ENCODE assay signal across 13 cellular contexts in the genomic region with DNA sequence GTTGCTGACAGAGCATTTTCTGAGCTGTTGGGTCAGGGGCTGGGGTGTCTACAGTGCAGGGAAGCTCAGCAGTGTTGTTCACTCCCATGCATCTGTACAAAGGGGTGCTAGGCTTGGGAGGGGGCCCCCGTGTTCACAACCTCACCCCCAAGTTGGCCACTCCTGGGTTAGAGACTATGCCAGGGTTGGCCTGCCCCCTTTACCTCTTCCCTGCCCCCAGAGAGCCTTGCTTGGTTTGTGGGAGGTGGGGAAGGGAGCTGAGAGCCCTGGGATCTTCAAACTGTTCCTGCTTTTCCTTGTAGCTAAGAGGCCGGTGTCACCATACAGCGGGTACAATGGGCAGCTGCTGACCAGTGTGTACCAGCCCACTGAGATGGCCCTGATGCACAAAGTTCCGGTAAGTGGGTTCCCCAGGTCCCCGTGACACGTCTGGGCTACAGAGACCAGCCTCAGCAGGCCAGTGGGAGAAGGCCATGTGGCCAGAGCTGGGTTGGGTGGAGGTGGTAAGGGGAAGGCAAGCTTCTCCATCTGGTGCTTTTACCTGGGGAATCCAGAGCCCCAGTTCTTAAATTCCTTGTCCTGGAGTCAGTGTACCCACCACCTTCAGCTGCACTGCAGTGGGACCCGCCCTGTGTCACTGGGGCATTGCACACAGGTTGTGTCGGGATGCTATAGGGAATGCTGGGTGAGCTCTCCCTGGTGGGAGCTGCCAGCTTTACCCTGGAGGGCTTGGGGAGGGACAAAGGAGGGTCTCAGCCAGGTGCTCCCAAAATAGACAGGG. TPM values are rescaled to one million over a fixed set of nuclear protein-coding genes. Genes with fewer than 3 reads are reported as not detected.
A peak's percentile ranks its signal among the peaks of the same experiment; 100 is the strongest.
DNase-seq lines count a peak whose midpoint lies in the region; ATAC-seq and TF ChIP-seq lines count a peak whose summit lies in the region.
"Had no signal": no experiment of that assay in that cellular context is flagged by ENCODE, and none has a peak within 500 bp of the region (broad histone marks: within the 10 kb centered on the region; RNA-seq: fewer than 3 reads in every experiment).

No MANE protein-coding gene starts in this region.

- H3K27ac ChIP-seq in cardiac muscle cell = peak overlapping the region; percentile 94

- H3K36me3 ChIP-seq in cardiac muscle cell (peaks cover 21% of the 10 kb centered on the region), iPS-15b (ENCODE audit: control insufficient read depth, insufficient read depth, low read length) (peaks cover 9% of the 10 kb centered on the region)

- H3K4me3 Mint-ChIP-seq in progenitor cell of endocrine pancreas (ENCODE audit: low read depth) = no peak overlapping the region

- peak overlapping the region; percentile 93 for H3K27ac Mint-ChIP-seq in progenitor cell of endocrine pancreas

- TF ChIP-seq CTCF in cardiac muscle cell (IDR thresholded peaks at IDR 0.05; ENCODE audit: low read depth, low read length) = no peak
- no peak for TF ChIP-seq CTCF in progenitor cell of endocrine pancreas (IDR thresholded peaks at IDR 0.05; ENCODE audit: unreplicated experiment)

- intact Hi-C loops in Right ventricle myocardium superior (cut with DNase I) = no loop called here

- H3K27me3 Mint-ChIP-seq in progenitor cell of endocrine pancreas = no peaks in the 10 kb centered on the region

- peaks cover 22% of the 10 kb centered on the region for H3K4me1 Mint-ChIP-seq in progenitor cell of endocrine pancreas (ENCODE audit: low read depth)

- H3K27me3 ChIP-seq in cardiac muscle cell = no peaks in the 10 kb centered on the region
- no peaks in the 10 kb centered on the region for H3K27me3 ChIP-seq in iPS-15b (ENCODE audit: control insufficient read depth, insufficient read depth, low read length)

- H3K36me3 Mint-ChIP-seq in progenitor cell of endocrine pancreas (ENCODE audit: insufficient read depth) = peaks cover 30% of the 10 kb centered on the region

- H3K4me3 ChIP-seq in cardiac muscle cell = no peak overlapping the region
- peak overlapping the region; percentile 22 for H3K4me3 ChIP-seq in iPS-15b (ENCODE audit: low read depth, low read length)

- H3K9ac ChIP-seq in iPS-15b (ENCODE audit: low read depth, low read length) = peak overlapping the region; percentile 47

- ATAC-seq in Right ventricle myocardium superior (ENCODE audit: poor library complexity) = no peak

- H3K4me1 ChIP-seq in cardiac muscle cell (ENCODE audit: low read depth) (peaks cover 25% of the 10 kb centered on the region), iPS-15b (ENCODE audit: control insufficient read depth, insufficient read depth, low read length) (peaks cover 13% of the 10 kb centered on the region)

- DNase-seq in cardiac muscle cell (ENCODE audit: low read depth in 1 of 2, low spot score in 1 of 2) (no peak), Right ventricle myocardium superior (no peak), progenitor cell of endocrine pancreas (ENCODE audit: low spot score, unreplicated experiment) (no peak), ecto neural progenitor cell (ENCODE audit: low spot score) (no peak), kidney tubule cell (ENCODE audit: low spot score) (no peak), SK-N-DZ (ENCODE audit: low spot score) (no peak)
- DNase-seq in activated naive CD4-positive, alpha-beta T cell (lab: John Stamatoyannopoulos, UW) = no peak
- DNase-seq: activated CD4-positive, alpha-beta T cell treated with anti-CD3 and anti-CD28 coated beads, Interleukin-2, amount 50 U/mL, for 48 hours; activated naive CD4-positive, alpha-beta T cell treated with Interleukin-2 at 50 U/mL for 16 hours; T-helper 1 cell had no signal

- H3K9me3 Mint-ChIP-seq in progenitor cell of endocrine pancreas (ENCODE audit: low read depth) = no peaks in the 10 kb centered on the region

- no peaks in the 10 kb centered on the region for H3K9me3 ChIP-seq in cardiac muscle cell (ENCODE audit: low read depth)
- H3K9me3 ChIP-seq in iPS-15b (ENCODE audit: control insufficient read depth, insufficient read depth, low read length) = no peaks in the 10 kb centered on the region

RNA-seq across cellular contexts. Expression of gene GPRC5C, which starts 11.8 kb away (rescaled TPM):
- total RNA-seq in cardiac muscle cell = 114 and 125 TPM in 2 replicates
- 106 and 117 TPM in 2 replicates for polyA plus RNA-seq in cardiac muscle cell
- total RNA-seq in Right ventricle myocardium superior = 30.5 TPM
- 182 and 207 TPM in 2 replicates for total RNA-seq in progenitor cell of endocrine pancreas
- polyA plus RNA-seq in SK-N-DZ (2014; cell fraction: cytosol; rRNA removed) = 0.30 TPM in 1 of 2 replicates, not detected in the other
- polyA plus RNA-seq in SK-N-DZ (2014; cell fraction: nucleus; rRNA removed) = not detected in 2 replicates
- total RNA-seq: A673 had no signal

RNA-seq across cellular contexts. Expression of gene CD300A, which starts 22.7 kb away (rescaled TPM):
- 2.7 and 4.2 TPM in 2 replicates for total RNA-seq in cardiac muscle cell
- polyA plus RNA-seq in cardiac muscle cell = 2.6 and 2.8 TPM in 2 replicates
- total RNA-seq in Right ventricle myocardium superior = 1.7 TPM
- 3.9 and 4.5 TPM in 2 replicates for total RNA-seq in progenitor cell of endocrine pancreas
- not detected in 2 replicates for polyA plus RNA-seq in SK-N-DZ (2014; cell fraction: cytosol; rRNA removed)
- not detected in 2 replicates for polyA plus RNA-seq in SK-N-DZ (2014; cell fraction: nucleus; rRNA removed)
- total RNA-seq: A673, dermis blood vessel endothelial cell had no signal
